ENCODE assay signal across 12 cellular contexts in the genomic region with DNA sequence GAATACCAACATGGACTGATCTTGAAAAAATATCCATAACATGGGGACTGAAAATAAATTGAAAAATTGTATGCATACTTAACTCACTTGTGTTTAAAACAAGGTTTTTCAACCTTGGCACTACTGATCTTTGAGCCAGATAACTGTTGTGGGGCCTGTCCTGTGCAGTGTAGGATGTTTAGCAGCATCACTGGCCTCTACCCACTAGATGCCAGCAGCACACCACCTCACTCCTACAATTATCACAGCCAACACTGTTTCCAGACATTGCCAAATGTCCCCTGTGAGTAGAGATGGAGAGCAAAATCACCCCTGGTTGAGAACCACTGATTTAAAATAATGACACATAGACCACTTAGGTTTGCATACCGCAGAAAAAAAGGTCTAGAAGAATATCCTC. TPM values are rescaled to one million over a fixed set of nuclear protein-coding genes. Genes with fewer than 3 reads are reported as not detected.
A peak's percentile ranks its signal among the peaks of the same experiment; 100 is the strongest.
DNase-seq lines count a peak whose midpoint lies in the region; ATAC-seq and TF ChIP-seq lines count a peak whose summit lies in the region.
"Had no signal": no experiment of that assay in that cellular context is flagged by ENCODE, and none has a peak within 500 bp of the region (broad histone marks: within the 10 kb centered on the region; RNA-seq: fewer than 3 reads in every experiment).

No MANE protein-coding gene starts in this region.

- H3K9me3 Mint-ChIP-seq in WTC11 (no peaks in the 10 kb centered on the region), CD14-positive monocyte (peaks cover 0 to 2% (median 0%) of the 10 kb centered on the region in 7 donors)

- H3K27ac Mint-ChIP-seq in WTC11 (no peak overlapping the region), CD14-positive monocyte (no peak overlapping the region)

- H3K36me3 Mint-ChIP-seq in WTC11, result no peaks in the 10 kb centered on the region
- no peaks in the 10 kb centered on the region for H3K36me3 Mint-ChIP-seq in CD14-positive monocyte

- H3K27me3 Mint-ChIP-seq in WTC11 (ENCODE audit: low read depth) (no peaks in the 10 kb centered on the region; the same call in none of the 2 replicates), CD14-positive monocyte (ENCODE audit: low read depth in 3 of 3) (peaks cover 5 to 16% (median 6%) of the 10 kb centered on the region in 3 donors)

- TF ChIP-seq POLR2A in vagina (IDR thresholded peaks at IDR 0.05), result no peak

- no peak overlapping the region for H3K4me3 ChIP-seq in BJ (ENCODE audit: low read depth, low read length)
- no peak overlapping the region for H3K4me3 ChIP-seq in kidney epithelial cell (ENCODE audit: low read depth, low read length)
- no peak overlapping the region for H3K4me3 ChIP-seq in vagina
- H3K4me3 ChIP-seq in heart right ventricle, result no peak overlapping the region
- H3K4me3 ChIP-seq: Peyer's patch had no signal

- 91 to 93% methylated on average over 1 of the region's 1 CpG for WGBS in heart right ventricle, 2 donors

- H3K4me1 Mint-ChIP-seq in WTC11 (peaks cover 9% of the 10 kb centered on the region), CD14-positive monocyte (no peaks in the 10 kb centered on the region)

- H3K9me3 ChIP-seq in vagina, result no peaks in the 10 kb centered on the region
- no peaks in the 10 kb centered on the region for H3K9me3 ChIP-seq in heart right ventricle
- H3K9me3 ChIP-seq: Peyer's patch had no signal

- H3K27ac ChIP-seq in vagina, result no peak overlapping the region
- no peak overlapping the region for H3K27ac ChIP-seq in heart right ventricle
- H3K27ac ChIP-seq: epithelial cell of prostate, Peyer's patch had no signal

- intact Hi-C loops in vagina (cut with DNase I) (no loop called here), CD14-positive monocyte (cut with micrococcal nuclease) (no loop called here), heart right ventricle (cut with DNase I) (no loop called here)

- TF ChIP-seq CTCF in BJ (IDR thresholded peaks at IDR 0.05; ENCODE audit: insufficient read depth, low read depth, low read length) (peak; percentile 21; the same call in 1 of the 2 replicates), WTC11 (IDR thresholded peaks at IDR 0.05) (no peak), kidney epithelial cell (IDR thresholded peaks at IDR 0.05; ENCODE audit: insufficient read depth, low read length, poor library complexity, severe bottlenecking) (peak; percentile 13), vagina (IDR thresholded peaks at IDR 0.05) (no peak), CD14-positive monocyte (IDR thresholded peaks at IDR 0.05) (no peak), heart right ventricle (IDR thresholded peaks at IDR 0.05) (no peak)

- H3K4me3 Mint-ChIP-seq in WTC11 (no peak overlapping the region), CD14-positive monocyte (no peak overlapping the region)

- no peak for DNase-seq in BJ (ENCODE audit: low read depth)
- peak; percentile 44 for DNase-seq in HT1080 (ENCODE audit: low read depth)
- no peak for DNase-seq in WTC11 (ENCODE audit: low spot score)
- no peak for DNase-seq in kidney epithelial cell (ENCODE audit: low read depth)
- DNase-seq in vagina (ENCODE audit: extremely low spot score in 2 of 2), result no peak
- no peak for DNase-seq in CD14-positive monocyte (ENCODE audit: low spot score)
- DNase-seq in foreskin melanocyte, result no peak
- no peak for DNase-seq in heart right ventricle
- DNase-seq: activated CD8-positive, alpha-beta memory T cell treated with anti-CD3 and anti-CD28 coated beads, Interleukin-2, amount 50 U/mL, for 4 hours; NCI-H1436; Peyer's patch had no signal

- H3K4me1 ChIP-seq in vagina, result no peaks in the 10 kb centered on the region
- H3K4me1 ChIP-seq in heart right ventricle, result no peaks in the 10 kb centered on the region
- H3K4me1 ChIP-seq: Peyer's patch had no signal

- peaks cover 8% of the 10 kb centered on the region for H3K36me3 ChIP-seq in BJ (ENCODE audit: control insufficient read depth, insufficient read depth, low read length)
- no peaks in the 10 kb centered on the region for H3K36me3 ChIP-seq in kidney epithelial cell (ENCODE audit: control insufficient read depth, insufficient read depth, low read length)
- peaks cover 0 to 5% of the 10 kb centered on the region in 2 donors for H3K36me3 ChIP-seq in vagina
- no peaks in the 10 kb centered on the region for H3K36me3 ChIP-seq in heart right ventricle
- H3K36me3 ChIP-seq: Peyer's patch had no signal

- H3K27me3 ChIP-seq in BJ (ENCODE audit: control insufficient read depth, insufficient read depth, low read length) (no peaks in the 10 kb centered on the region), kidney epithelial cell (ENCODE audit: control insufficient read depth, insufficient read depth, low read length) (peaks cover 2% of the 10 kb centered on the region), vagina (no peaks in the 10 kb centered on the region), heart right ventricle (peaks cover 0 to 14% (median 3%) of the 10 kb centered on the region in 7 donors)
- H3K27me3 ChIP-seq: Peyer's patch had no signal

- CTCF ChIA-PET in BJ (lab: Yijun Ruan, JAX) (interaction anchor here (1.6 kb wide), 1 partner anchor 13 kb away, joined by 8 read pairs; no protein-coding TSS in a partner anchor), WTC11 (lab: Charles Lee) (no interaction called here)

- ATAC-seq in WTC11 (peak; percentile 47; the same call in 1 of the 2 replicates), heart right ventricle (no peak)

- POLR2A ChIA-PET in BJ (lab: Charles Lee), result no interaction called here
- POLR2A ChIA-PET in WTC11 (lab: Charles Lee), result no interaction called here

TF ChIP-seq in WTC11, 78 proteins besides CTCF, POLR2A, EP300 and RAD21 (continues in another document):
- TF ChIP-seq HMGA2 (CRISPR knock-in tag; IDR thresholded peaks at IDR 0.05), result no peak
- TF ChIP-seq, protein P1, sequence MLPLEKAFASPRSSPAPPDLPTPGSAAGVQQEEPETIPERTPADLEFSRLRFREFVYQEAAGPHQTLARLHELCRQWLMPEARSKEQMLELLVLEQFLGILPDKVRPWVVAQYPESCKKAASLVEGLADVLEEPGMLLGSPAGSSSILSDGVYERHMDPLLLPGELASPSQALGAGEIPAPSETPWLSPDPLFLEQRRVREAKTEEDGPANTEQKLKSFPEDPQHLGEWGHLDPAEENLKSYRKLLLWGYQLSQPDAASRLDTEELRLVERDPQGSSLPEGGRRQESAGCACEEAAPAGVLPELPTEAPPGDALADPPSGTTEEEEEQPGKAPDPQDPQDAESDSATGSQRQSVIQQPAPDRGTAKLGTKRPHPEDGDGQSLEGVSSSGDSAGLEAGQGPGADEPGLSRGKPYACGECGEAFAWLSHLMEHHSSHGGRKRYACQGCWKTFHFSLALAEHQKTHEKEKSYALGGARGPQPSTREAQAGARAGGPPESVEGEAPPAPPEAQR (CRISPR knock-in tag; IDR thresholded peaks at IDR 0.05), result no peak
- TF ChIP-seq NR2C2 (CRISPR knock-in tag; IDR thresholded peaks at IDR 0.05), result no peak
- no peak for TF ChIP-seq TEAD4 (CRISPR knock-in tag; IDR thresholded peaks at IDR 0.05)
- TF ChIP-seq, protein P2, sequence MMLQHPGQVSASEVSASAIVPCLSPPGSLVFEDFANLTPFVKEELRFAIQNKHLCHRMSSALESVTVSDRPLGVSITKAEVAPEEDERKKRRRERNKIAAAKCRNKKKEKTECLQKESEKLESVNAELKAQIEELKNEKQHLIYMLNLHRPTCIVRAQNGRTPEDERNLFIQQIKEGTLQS (CRISPR knock-in tag; conservative IDR thresholded peaks at IDR 0.05), result no peak
- TF ChIP-seq JAZF1 (CRISPR knock-in tag; IDR thresholded peaks at IDR 0.05), result no peak
- no peak for TF ChIP-seq NFATC4 (CRISPR knock-in tag; IDR thresholded peaks at IDR 0.05)
- TF ChIP-seq, protein P3, sequence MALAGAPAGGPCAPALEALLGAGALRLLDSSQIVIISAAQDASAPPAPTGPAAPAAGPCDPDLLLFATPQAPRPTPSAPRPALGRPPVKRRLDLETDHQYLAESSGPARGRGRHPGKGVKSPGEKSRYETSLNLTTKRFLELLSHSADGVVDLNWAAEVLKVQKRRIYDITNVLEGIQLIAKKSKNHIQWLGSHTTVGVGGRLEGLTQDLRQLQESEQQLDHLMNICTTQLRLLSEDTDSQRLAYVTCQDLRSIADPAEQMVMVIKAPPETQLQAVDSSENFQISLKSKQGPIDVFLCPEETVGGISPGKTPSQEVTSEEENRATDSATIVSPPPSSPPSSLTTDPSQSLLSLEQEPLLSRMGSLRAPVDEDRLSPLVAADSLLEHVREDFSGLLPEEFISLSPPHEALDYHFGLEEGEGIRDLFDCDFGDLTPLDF (CRISPR knock-in tag; IDR thresholded peaks at IDR 0.05), result no peak
- TF ChIP-seq NR3C1 (CRISPR knock-in tag; conservative IDR thresholded peaks at IDR 0.05; ENCODE audit: low read depth), result no peak
- TF ChIP-seq FOXJ3 (CRISPR knock-in tag; IDR thresholded peaks at IDR 0.05; ENCODE audit: borderline replicate concordance), result no peak
- no peak for TF ChIP-seq ZNF121 (CRISPR knock-in tag; IDR thresholded peaks at IDR 0.05)
- TF ChIP-seq, protein P4, sequence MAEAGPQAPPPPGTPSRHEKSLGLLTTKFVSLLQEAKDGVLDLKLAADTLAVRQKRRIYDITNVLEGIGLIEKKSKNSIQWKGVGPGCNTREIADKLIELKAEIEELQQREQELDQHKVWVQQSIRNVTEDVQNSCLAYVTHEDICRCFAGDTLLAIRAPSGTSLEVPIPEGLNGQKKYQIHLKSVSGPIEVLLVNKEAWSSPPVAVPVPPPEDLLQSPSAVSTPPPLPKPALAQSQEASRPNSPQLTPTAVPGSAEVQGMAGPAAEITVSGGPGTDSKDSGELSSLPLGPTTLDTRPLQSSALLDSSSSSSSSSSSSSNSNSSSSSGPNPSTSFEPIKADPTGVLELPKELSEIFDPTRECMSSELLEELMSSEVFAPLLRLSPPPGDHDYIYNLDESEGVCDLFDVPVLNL (CRISPR knock-in tag; IDR thresholded peaks at IDR 0.05; ENCODE audit: borderline replicate concordance, low read depth), result no peak

RNA-seq across cellular contexts. Expression of a gene that starts 45.0 kb away (rescaled TPM):
- 0.60 and 0.83 TPM in 2 replicates for polyA plus RNA-seq in BJ (2011; rRNA removed)
- 1.5 and 2.2 TPM in 2 replicates for polyA minus RNA-seq in BJ (2011; rRNA and poly(A)+ RNA removed)
- not detected in 2 replicates for total RNA-seq in HT1080 (2014; rRNA removed; shearing (Covaris generic))
- 0.01 TPM in 1 of 2 replicates, not detected in the other for polyA plus RNA-seq in HT1080 (2015; cell fraction: cytosol; rRNA removed)
- polyA plus RNA-seq in HT1080 (2015; cell fraction: nucleus; rRNA removed), result 0.05 TPM in 1 of 2 replicates, not detected in the other
- total RNA-seq in WTC11 (2021), result 0.46 to 1.2 TPM (median 0.50 TPM) in 3 replicates
- total RNA-seq in kidney epithelial cell, result not detected in 2 replicates
- total RNA-seq in vagina, result 4.7 TPM
- not detected for polyA plus RNA-seq in CD14-positive monocyte
- 10 to 100 TPM in 2 of 10 donors, 1 to 10 TPM in 8; 2.8 to 25.8 (median 3.8) TPM for total RNA-seq in heart right ventricle
- 1 to 10 TPM in 1 of 2 donors, under 1 TPM in 1; 0.29 to 2.3 TPM for polyA plus RNA-seq in heart right ventricle

Comparison
In these comparisons a context has a peak if more than half of its experiments do, and no peak if none do; other contexts are left out.
1. CTCF ChIP-seq: peak in BJ (single experiment) and kidney epithelial cell (single experiment); none in WTC11 (single experiment), vagina (0 of 3), CD14-positive monocyte (single experiment) and heart right ventricle (0 of 9).